In genomic region chr17:7259555-7259889, GRCh38 we compare ENCODE assay signal across 19 cellular contexts. TPM values are rescaled to one million over a fixed set of nuclear protein-coding genes. Genes with fewer than 3 reads are reported as not detected.
DNase-seq lines count a peak whose midpoint lies in the region; ATAC-seq, FAIRE-seq and TF ChIP-seq lines count a peak whose summit lies in the region.
"Had no signal": no experiment of that assay in that cellular context is flagged by ENCODE, and none has a peak within 500 bp of the region (broad histone marks: within the 10 kb centered on the region; RNA-seq: fewer than 3 reads in every experiment).

No MANE protein-coding gene starts in this region.

- dilution Hi-C loops in keratinocyte (cut with MboI; ENCODE audit: extremely low pct_ligation_motif_present, low sequenced_read_pairs): no loop called here

- no peak for FAIRE-seq in keratinocyte (lab: Jason Lieb, UNC)
- FAIRE-seq: GM18507 had no signal

- peaks cover 34% of the 10 kb centered on the region for H3K4me1 ChIP-seq in keratinocyte (ENCODE audit: control insufficient read depth, extremely low read depth, insufficient read depth, low read length)
- peaks cover 0 to 47% (median 41%) of the 10 kb centered on the region in 5 donors for H3K4me1 ChIP-seq in subcutaneous abdominal adipose tissue (ENCODE audit: control insufficient read depth in 5 of 5, insufficient read depth in 5 of 5, low read length in 5 of 5)

- CTCF ChIA-PET in activated naive CD4-positive, alpha-beta T cell treated with anti-CD3 and anti-CD28 coated beads for 36 hours (lab: Charles Lee): interaction anchor here (0.7 kb wide), 1 partner anchor 38 kb away, joined by 4 read pairs; no protein-coding TSS in a partner anchor

- H3K36me3 ChIP-seq in keratinocyte (ENCODE audit: control insufficient read depth in 2 of 2, extremely low read depth in 1 of 2, insufficient read depth in 2 of 2, low read length in 2 of 2) (peaks cover 7 to 36% of the 10 kb centered on the region in 2 experiments), subcutaneous abdominal adipose tissue (ENCODE audit: control insufficient read depth in 5 of 5, insufficient read depth in 5 of 5, low read length in 5 of 5) (peaks cover 3 to 50% (median 36%) of the 10 kb centered on the region in 5 donors)

- no peak for ATAC-seq in activated naive CD4-positive, alpha-beta T cell treated with anti-CD3 and anti-CD28 coated beads, Interleukin-2, amount 50 U/mL, for 72 hours
- ATAC-seq: activated CD4-positive, CD25-positive, alpha-beta regulatory T cell treated with anti-CD3 and anti-CD28 coated beads, Interleukin-2, amount 50 U/mL, for 24 hours; T-cell had no signal

- H4K20me1 ChIP-seq in keratinocyte (ENCODE audit: control insufficient read depth, extremely low read depth, insufficient read depth, low read length): no peaks in the 10 kb centered on the region

- H3K36me3 Mint-ChIP-seq in activated naive CD4-positive, alpha-beta T cell treated with anti-CD3 and anti-CD28 coated beads for 36 hours (ENCODE audit: low read depth): peaks cover 24% of the 10 kb centered on the region
- peaks cover 6 to 8% of the 10 kb centered on the region in 2 donors for H3K36me3 Mint-ChIP-seq in activated naive CD4-positive, alpha-beta T cell treated with anti-CD3 and anti-CD28 coated beads, Interleukin-2, amount 50 U/mL, for 72 hours

- peak overlapping the region; percentile 27 for H3K4me2 ChIP-seq in keratinocyte (ENCODE audit: control insufficient read depth, extremely low read depth, insufficient read depth, low read depth, low read length)

- H3K79me2 ChIP-seq in keratinocyte (ENCODE audit: control insufficient read depth, insufficient read depth, low read length): peaks cover under 1% of the 10 kb centered on the region

- no peak overlapping the region for H3K4me3 ChIP-seq in keratinocyte (ENCODE audit: control insufficient read depth in 2 of 3, extremely low read depth in 1 of 3, insufficient read depth in 2 of 3, low read depth in 1 of 3, low read length in 3 of 3)
- H3K4me3 ChIP-seq in subcutaneous abdominal adipose tissue (ENCODE audit: low read depth in 1 of 5, low read length in 5 of 5): no peak overlapping the region
- H3K4me3 ChIP-seq: tibial artery had no signal

- no peak for DNase-seq in activated naive CD4-positive, alpha-beta T cell treated with anti-CD3 and anti-CD28 coated beads for 36 hours
- DNase-seq in activated naive CD4-positive, alpha-beta T cell treated with anti-CD3 and anti-CD28 coated beads, Interleukin-2, amount 50 U/mL, for 72 hours (ENCODE audit: low spot score in 2 of 2): no peak
- DNase-seq in keratinocyte (ENCODE audit: low read depth, low spot score) (no peak), NCI-H1417 (lab: John Stamatoyannopoulos, UW) (no peak), DMS153 treated with DMSO at 0.1 percent for 48 hours (lab: John Stamatoyannopoulos, UW; ENCODE audit: unreplicated experiment) (no peak)
- DNase-seq: ACHN; activated T-cell treated with anti-CD3 and anti-CD28 coated beads, Interleukin-2, amount 50 U/mL, for 24 hours; anterior cingulate cortex; cortex of kidney; Karpas-422; NCI-H1694; NCI-H524 treated with DMSO at 0.1 percent for 48 hours; stimulated activated CD4-positive, alpha-beta T cell treated with anti-CD3 and anti-CD28 coated beads, Interleukin-12 subunit alpha, Interleukin-12 subunit beta, amount 100 ng/mL, for 4 hours; T-cell; tibial artery had no signal

- H3K27me3 ChIP-seq in keratinocyte (ENCODE audit: control insufficient read depth, extremely low read depth, insufficient read depth, low read length) (no peaks in the 10 kb centered on the region), subcutaneous abdominal adipose tissue (ENCODE audit: control insufficient read depth in 5 of 5, insufficient read depth in 4 of 5, low read length in 5 of 5) (peaks cover 0 to 22% (median 14%) of the 10 kb centered on the region in 5 donors)

- H3K4me1 Mint-ChIP-seq in activated naive CD4-positive, alpha-beta T cell treated with anti-CD3 and anti-CD28 coated beads for 36 hours (ENCODE audit: low read depth): peaks cover 25% of the 10 kb centered on the region

- peak overlapping the region; percentile 8 for H3K27ac Mint-ChIP-seq in activated naive CD4-positive, alpha-beta T cell treated with anti-CD3 and anti-CD28 coated beads for 36 hours
- H3K27ac Mint-ChIP-seq in activated naive CD4-positive, alpha-beta T cell treated with anti-CD3 and anti-CD28 coated beads, Interleukin-2, amount 50 U/mL, for 72 hours: peak overlapping the region in 1 of 2 donors; percentile 29

- TF ChIP-seq CTCF in keratinocyte (optimal IDR thresholded peaks at IDR 0.05 in 1 of 3, IDR thresholded peaks at IDR 0.05 in 1 of 3, conservative IDR thresholded peaks at IDR 0.05 in 1 of 3; ENCODE audit: extremely low read depth in 1 of 3, insufficient read depth in 2 of 3, low read length in 3 of 3): no peak

- peak overlapping the region; percentile 46 for H3K27ac ChIP-seq in keratinocyte (ENCODE audit: control insufficient read depth, insufficient read depth, low read length)
- H3K27ac ChIP-seq in subcutaneous abdominal adipose tissue (ENCODE audit: low read depth, low read length): peak overlapping the region; percentile 59
- H3K27ac ChIP-seq: HL-60, tibial artery had no signal

- no peak overlapping the region for H2AFZ ChIP-seq in keratinocyte (ENCODE audit: control insufficient read depth, low read length)

- H3K9ac ChIP-seq in keratinocyte (ENCODE audit: control insufficient read depth, extremely low read depth, insufficient read depth, low read length) (no peak overlapping the region), subcutaneous abdominal adipose tissue (ENCODE audit: low read length in 5 of 5) (no peak overlapping the region)

- no peaks in the 10 kb centered on the region for H3K9me3 Mint-ChIP-seq in activated naive CD4-positive, alpha-beta T cell treated with anti-CD3 and anti-CD28 coated beads for 36 hours
- H3K9me3 Mint-ChIP-seq in activated naive CD4-positive, alpha-beta T cell treated with anti-CD3 and anti-CD28 coated beads, Interleukin-2, amount 50 U/mL, for 72 hours: no peaks in the 10 kb centered on the region
- H3K9me3 Mint-ChIP-seq: activated T-cell treated with anti-CD3 and anti-CD28 coated beads, Interleukin-2, amount 50 U/mL, for 24 hours; T-cell had no signal

- no peak overlapping the region for H3K4me3 Mint-ChIP-seq in activated naive CD4-positive, alpha-beta T cell treated with anti-CD3 and anti-CD28 coated beads for 36 hours
- H3K4me3 Mint-ChIP-seq: activated T-cell treated with anti-CD3 and anti-CD28 coated beads, Interleukin-2, amount 50 U/mL, for 24 hours had no signal

- intact Hi-C loops in activated naive CD4-positive, alpha-beta T cell treated with anti-CD3 and anti-CD28 coated beads for 36 hours (cut with micrococcal nuclease): no loop called here

- no peaks in the 10 kb centered on the region for H3K9me1 ChIP-seq in keratinocyte (ENCODE audit: control insufficient read depth, extremely low read depth, insufficient read depth, low read length)

- H3K9me3 ChIP-seq in keratinocyte (ENCODE audit: control insufficient read depth, low read depth, low read length) (no peaks in the 10 kb centered on the region), subcutaneous abdominal adipose tissue (ENCODE audit: control insufficient read depth in 5 of 5, low read length in 5 of 5) (no peaks in the 10 kb centered on the region)
- H3K9me3 ChIP-seq: tibial artery had no signal

- H3K27me3 Mint-ChIP-seq in activated naive CD4-positive, alpha-beta T cell treated with anti-CD3 and anti-CD28 coated beads for 36 hours (ENCODE audit: low read depth): peaks cover 21% of the 10 kb centered on the region

RNA-seq across cellular contexts. Expression of gene CLDN7, which starts 2.8 kb away (rescaled TPM):
- total RNA-seq in activated naive CD4-positive, alpha-beta T cell treated with anti-CD3 and anti-CD28 coated beads for 36 hours: under 1 TPM in 1 of 2 experiments, not detected in 1; 0.40 TPM
- 1 to 10 TPM in 1 of 2 donors, under 1 TPM in 1; 0.55 to 1.5 TPM for total RNA-seq in activated naive CD4-positive, alpha-beta T cell treated with anti-CD3 and anti-CD28 coated beads, Interleukin-2, amount 50 U/mL, for 72 hours
- 6.3 to 9.0 TPM (median 6.8 TPM) in 3 replicates for polyA plus RNA-seq in keratinocyte
- polyA plus RNA-seq in keratinocyte (2011; ENCODE audit: low read depth): 6.1 TPM
- polyA plus RNA-seq in keratinocyte (2011; cell fraction: cytosol; rRNA removed): 8.6 and 9.5 TPM in 2 replicates
- 34.4 and 49.1 TPM in 2 replicates for polyA plus RNA-seq in keratinocyte (2011; cell fraction: nucleus; rRNA removed)
- polyA plus RNA-seq in keratinocyte (2012; ENCODE audit: low replicate concordance): 8.2 and 32.9 TPM in 2 replicates
- 4.8 to 7.5 TPM (median 6.5 TPM) in 3 replicates for polyA minus RNA-seq in keratinocyte
- polyA minus RNA-seq in keratinocyte (2011; cell fraction: cytosol; rRNA and poly(A)+ RNA removed): 8.6 TPM
- 10.4 and 13.9 TPM in 2 replicates for polyA minus RNA-seq in keratinocyte (2011; cell fraction: nucleus; rRNA and poly(A)+ RNA removed)

RNA-seq across cellular contexts. Expression of gene ELP5, which starts 7.5 kb away (rescaled TPM):
- total RNA-seq in activated naive CD4-positive, alpha-beta T cell treated with anti-CD3 and anti-CD28 coated beads for 36 hours: 10 to 100 TPM; 52.4 to 53.5 TPM
- 10 to 100 TPM; 45.6 to 62.3 TPM for total RNA-seq in activated naive CD4-positive, alpha-beta T cell treated with anti-CD3 and anti-CD28 coated beads, Interleukin-2, amount 50 U/mL, for 72 hours
- 19.4 to 24.9 TPM (median 21.4 TPM) in 3 replicates for polyA plus RNA-seq in keratinocyte
- polyA plus RNA-seq in keratinocyte (2011; ENCODE audit: low read depth): 5.4 TPM
- polyA plus RNA-seq in keratinocyte (2011; cell fraction: cytosol; rRNA removed): 20.5 and 25.5 TPM in 2 replicates
- 29.5 and 32.1 TPM in 2 replicates for polyA plus RNA-seq in keratinocyte (2011; cell fraction: nucleus; rRNA removed)
- 22.6 and 25.7 TPM in 2 replicates for polyA plus RNA-seq in keratinocyte (2012; ENCODE audit: low replicate concordance)
- 21.8 to 22.3 TPM (median 22.1 TPM) in 3 replicates for polyA minus RNA-seq in keratinocyte
- polyA minus RNA-seq in keratinocyte (2011; cell fraction: cytosol; rRNA and poly(A)+ RNA removed): 20.0 TPM
- polyA minus RNA-seq in keratinocyte (2011; cell fraction: nucleus; rRNA and poly(A)+ RNA removed): 8.9 and 10.1 TPM in 2 replicates

RNA-seq across cellular contexts. Expression of gene CTDNEP1, which starts 8.0 kb away (rescaled TPM):
- 100 to 1,000 TPM; 147 to 152 TPM for total RNA-seq in activated naive CD4-positive, alpha-beta T cell treated with anti-CD3 and anti-CD28 coated beads for 36 hours
- 100 to 1,000 TPM; 171 to 179 TPM for total RNA-seq in activated naive CD4-positive, alpha-beta T cell treated with anti-CD3 and anti-CD28 coated beads, Interleukin-2, amount 50 U/mL, for 72 hours
- 60.8 to 143 TPM (median 66.2 TPM) in 3 replicates for polyA plus RNA-seq in keratinocyte
- polyA plus RNA-seq in keratinocyte (2011; ENCODE audit: low read depth): 84.8 TPM
- polyA plus RNA-seq in keratinocyte (2011; cell fraction: cytosol; rRNA removed): 85.7 and 117 TPM in 2 replicates
- 62.2 and 64.3 TPM in 2 replicates for polyA plus RNA-seq in keratinocyte (2011; cell fraction: nucleus; rRNA removed)
- 119 and 125 TPM in 2 replicates for polyA plus RNA-seq in keratinocyte (2012; ENCODE audit: low replicate concordance)
- polyA minus RNA-seq in keratinocyte: 94.9 to 338 TPM (median 103 TPM) in 3 replicates
- 100 TPM for polyA minus RNA-seq in keratinocyte (2011; cell fraction: cytosol; rRNA and poly(A)+ RNA removed)
- 32.5 and 36.8 TPM in 2 replicates for polyA minus RNA-seq in keratinocyte (2011; cell fraction: nucleus; rRNA and poly(A)+ RNA removed)

RNA-seq across cellular contexts. Expression of gene GABARAP, which starts 17.3 kb away (rescaled TPM):
- total RNA-seq in activated naive CD4-positive, alpha-beta T cell treated with anti-CD3 and anti-CD28 coated beads for 36 hours: 100 to 1,000 TPM; 137 to 152 TPM
- 100 to 1,000 TPM; 167 to 298 TPM for total RNA-seq in activated naive CD4-positive, alpha-beta T cell treated with anti-CD3 and anti-CD28 coated beads, Interleukin-2, amount 50 U/mL, for 72 hours
- polyA plus RNA-seq in keratinocyte: 271 to 416 TPM (median 391 TPM) in 3 replicates
- polyA plus RNA-seq in keratinocyte (2011; ENCODE audit: low read depth): 120 TPM
- 578 and 682 TPM in 2 replicates for polyA plus RNA-seq in keratinocyte (2011; cell fraction: cytosol; rRNA removed)
- 185 and 186 TPM in 2 replicates for polyA plus RNA-seq in keratinocyte (2011; cell fraction: nucleus; rRNA removed)
- 266 and 545 TPM in 2 replicates for polyA plus RNA-seq in keratinocyte (2012; ENCODE audit: low replicate concordance)
- 235 to 333 TPM (median 240 TPM) in 3 replicates for polyA minus RNA-seq in keratinocyte
- polyA minus RNA-seq in keratinocyte (2011; cell fraction: cytosol; rRNA and poly(A)+ RNA removed): 161 TPM
- polyA minus RNA-seq in keratinocyte (2011; cell fraction: nucleus; rRNA and poly(A)+ RNA removed): 27.8 and 46.5 TPM in 2 replicates

RNA-seq across cellular contexts. Expression of gene PHF23, which starts 20.3 kb away (rescaled TPM):
- total RNA-seq in activated naive CD4-positive, alpha-beta T cell treated with anti-CD3 and anti-CD28 coated beads for 36 hours: 10 to 100 TPM in 1 of 2 experiments, 1 to 10 TPM in 1; 8.4 to 10.0 TPM
- 10 to 100 TPM; 25.9 to 52.4 TPM for total RNA-seq in activated naive CD4-positive, alpha-beta T cell treated with anti-CD3 and anti-CD28 coated beads, Interleukin-2, amount 50 U/mL, for 72 hours
- 52.8 to 61.6 TPM (median 55.3 TPM) in 3 replicates for polyA plus RNA-seq in keratinocyte
- 43.8 TPM for polyA plus RNA-seq in keratinocyte (2011; ENCODE audit: low read depth)
- polyA plus RNA-seq in keratinocyte (2011; cell fraction: cytosol; rRNA removed): 50.2 and 55.4 TPM in 2 replicates
- polyA plus RNA-seq in keratinocyte (2011; cell fraction: nucleus; rRNA removed): 75.4 and 76.5 TPM in 2 replicates
- 45.3 and 50.3 TPM in 2 replicates for polyA plus RNA-seq in keratinocyte (2012; ENCODE audit: low replicate concordance)
- 41.1 to 77.5 TPM (median 49.7 TPM) in 3 replicates for polyA minus RNA-seq in keratinocyte
- 36.1 TPM for polyA minus RNA-seq in keratinocyte (2011; cell fraction: cytosol; rRNA and poly(A)+ RNA removed)
- 41.4 and 42.0 TPM in 2 replicates for polyA minus RNA-seq in keratinocyte (2011; cell fraction: nucleus; rRNA and poly(A)+ RNA removed)
